ENCODE assay signal across 1 cellular context in genomic region chr5:847736-848135, GRCh38. TPM values are rescaled to one million over a fixed set of nuclear protein-coding genes. Genes with fewer than 3 reads are reported as not detected.
"Had no signal": no experiment of that assay in that cellular context is flagged by ENCODE, and none has a peak within 500 bp of the region (broad histone marks: within the 10 kb centered on the region; RNA-seq: fewer than 3 reads in every experiment).

No MANE protein-coding gene starts in this region.

RNA-seq across cellular contexts. Expression of gene ZDHHC11, which starts 3.0 kb away (rescaled TPM):
- polyA plus RNA-seq: naive thymus-derived CD8-positive, alpha-beta T cell had no signal
